ENCODE assay signal across 20 cellular contexts in the genomic region with DNA sequence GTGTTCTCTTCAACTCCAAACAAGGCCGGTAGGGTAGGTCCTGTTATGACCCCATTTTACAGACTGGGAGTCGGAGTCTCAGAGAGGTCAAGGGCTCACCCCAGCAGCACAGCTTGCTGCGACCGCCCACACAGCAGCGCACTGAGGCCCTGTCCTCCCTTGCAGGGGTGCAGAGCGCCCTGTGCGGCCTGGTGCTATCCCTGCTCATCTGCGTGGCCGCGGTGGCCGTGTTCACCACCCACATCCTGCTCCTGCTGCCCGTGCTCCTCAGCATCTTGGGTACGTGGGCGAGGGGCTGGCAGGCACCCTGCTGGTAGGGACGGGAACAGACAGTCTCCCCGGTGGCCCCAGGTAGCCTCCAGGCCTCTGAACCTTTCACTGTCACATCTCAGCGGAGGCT. TPM values are rescaled to one million over a fixed set of nuclear protein-coding genes. Genes with fewer than 3 reads are reported as not detected.
A peak's percentile ranks its signal among the peaks of the same experiment; 100 is the strongest.
DNase-seq lines count a peak whose midpoint lies in the region; ATAC-seq and TF ChIP-seq lines count a peak whose summit lies in the region.
"Had no signal": no experiment of that assay in that cellular context is flagged by ENCODE, and none has a peak within 500 bp of the region (broad histone marks: within the 10 kb centered on the region; RNA-seq: fewer than 3 reads in every experiment).

No MANE protein-coding gene starts in this region.

- no peak overlapping the region for H2BK12ac ChIP-seq in H9 (ENCODE audit: insufficient read length, low read depth, low read length)

- H3K4me1 ChIP-seq in H9 (ENCODE audit: insufficient read depth, low read length) = no peaks in the 10 kb centered on the region; the same call in 1 of the 2 replicates
- H3K4me1 ChIP-seq in upper lobe of right lung = no peaks in the 10 kb centered on the region
- H3K4me1 ChIP-seq: BLaER1, Caco-2 had no signal

- no peak overlapping the region for H3K9ac ChIP-seq in H9 (ENCODE audit: extremely low read depth, insufficient read length, low read length)
- H3K9ac ChIP-seq: BLaER1 had no signal

- H3K79me1 ChIP-seq in H9 (ENCODE audit: insufficient read depth, low read depth, low read length, poor library complexity, severe bottlenecking) = no peaks in the 10 kb centered on the region

- no peak overlapping the region for H4K91ac ChIP-seq in H9 (ENCODE audit: insufficient read length, low read depth, low read length)

- H3K9me3 ChIP-seq in H9 (ENCODE audit: control insufficient read depth, low read depth, low read length) = no peaks in the 10 kb centered on the region
- no peaks in the 10 kb centered on the region for H3K9me3 ChIP-seq in upper lobe of right lung
- H3K9me3 ChIP-seq: BLaER1, Caco-2 had no signal

- H3K4ac ChIP-seq in H9 (ENCODE audit: low read depth, low read length) = no peak overlapping the region

- H3T11ph ChIP-seq in H9 (ENCODE audit: low read length) = no peak overlapping the region

- no peak overlapping the region for H3K4me2 ChIP-seq in H9 (ENCODE audit: insufficient read depth, insufficient read length, low read length)
- H3K4me2 ChIP-seq: BLaER1 had no signal

- H3K36me3 ChIP-seq in upper lobe of right lung = no peaks in the 10 kb centered on the region
- H3K36me3 ChIP-seq: BLaER1 had no signal

- no peaks in the 10 kb centered on the region for H3K27me3 Mint-ChIP-seq in H9 (ENCODE audit: low read depth)
- no peaks in the 10 kb centered on the region for H3K27me3 Mint-ChIP-seq in endothelial cell (ENCODE audit: unreplicated experiment)

- H3K4me1 Mint-ChIP-seq in H9 (peaks cover 22 to 28% of the 10 kb centered on the region in 2 experiments), endothelial cell (ENCODE audit: unreplicated experiment) (no peaks in the 10 kb centered on the region)
- H3K4me1 Mint-ChIP-seq: CD4-positive, alpha-beta memory T cell had no signal

- 0 out of 3 replicates have a peak, but pooled peaks have one; percentile 9 for TF ChIP-seq CTCF in H9 (conservative IDR thresholded peaks at IDR 0.05)
- peak; percentile 31 for TF ChIP-seq CTCF in endothelial cell (IDR thresholded peaks at IDR 0.05; ENCODE audit: unreplicated experiment)
- TF ChIP-seq CTCF in upper lobe of right lung (IDR thresholded peaks at IDR 0.05) = no peak

- no peaks in the 10 kb centered on the region for H3K27me3 ChIP-seq in H9 (ENCODE audit: insufficient read depth, low read length)
- no peaks in the 10 kb centered on the region for H3K27me3 ChIP-seq in upper lobe of right lung
- H3K27me3 ChIP-seq: BLaER1 had no signal

- no peak overlapping the region for H3K23ac ChIP-seq in H9 (ENCODE audit: insufficient read length, low read depth, low read length)

- H2BK120ac ChIP-seq in H9 (ENCODE audit: low read depth, low read length, poor library complexity, severe bottlenecking) = no peak overlapping the region

- no peak overlapping the region for H3K18ac ChIP-seq in H9 (ENCODE audit: insufficient read length, low read depth, low read length)

- no peak for DNase-seq in H9
- DNase-seq in NAMALWA (ENCODE audit: low spot score) = peak; percentile 28
- no peak for DNase-seq in endothelial cell (ENCODE audit: low spot score)
- peak; percentile 41 for DNase-seq in upper lobe of right lung
- DNase-seq in stimulated activated naive CD4-positive, alpha-beta T cell treated with Interleukin-2 at 50 U/mL for 16 hours (lab: John Stamatoyannopoulos, UW) = no peak
- DNase-seq: Caco-2; CD4-positive, alpha-beta memory T cell; DMS 273 treated with DMSO at 0.1 percent for 48 hours; DMS79 treated with DMSO at 0.1 percent for 48 hours; KG1; NCI-H1694; NCI-H2081 treated with DMSO at 0.1 percent for 48 hours; NCI-H2171 treated with DMSO at 0.1 percent for 48 hours; NCI-H524 treated with DMSO at 0.1 percent for 48 hours; NCI-H82 had no signal

- H2AFZ ChIP-seq in H9 (ENCODE audit: low read length) = no peak overlapping the region

- WGBS in H9 (ENCODE audit: extremely low coverage, insufficient read length, low lambda C conversion rate) = no CpG with 5 or more reads among the region's 17 CpGs

- H3K79me2 ChIP-seq in H9 (ENCODE audit: insufficient read depth, low read length) = no peaks in the 10 kb centered on the region

- no peak overlapping the region for H3K56ac ChIP-seq in H9 (ENCODE audit: insufficient read length, low read depth, low read length)

- H3K36me3 Mint-ChIP-seq in H9 (ENCODE audit: insufficient read depth in 1 of 3, low read depth in 3 of 3) (no peaks in the 10 kb centered on the region; a peak in 1 of 7 replicates), endothelial cell (ENCODE audit: low read depth, unreplicated experiment) (no peaks in the 10 kb centered on the region)
- H3K36me3 Mint-ChIP-seq: CD4-positive, alpha-beta memory T cell had no signal

- no peak overlapping the region for H3K4me3 ChIP-seq in upper lobe of right lung
- H3K4me3 ChIP-seq: BLaER1 had no signal

- ATAC-seq in upper lobe of right lung (no peak), GM19328 (IDR thresholded peaks at IDR 0.05; ENCODE audit: unreplicated experiment) (no peak), GM21528 (IDR thresholded peaks at IDR 0.05; ENCODE audit: low FRiP score, unreplicated experiment) (no peak)
- ATAC-seq: Panc1, SK-N-SH treated with all-trans-retinoic acid at 6 μM for 48 hours had no signal

- H3K4me3 Mint-ChIP-seq in H9 (no peak overlapping the region), endothelial cell (ENCODE audit: unreplicated experiment) (no peak overlapping the region)
- H3K4me3 Mint-ChIP-seq: CD4-positive, alpha-beta memory T cell had no signal

- H4K20me1 ChIP-seq in H9 (ENCODE audit: control insufficient read depth, insufficient read depth, insufficient read length) = no peaks in the 10 kb centered on the region
- H4K20me1 ChIP-seq: BLaER1 had no signal

- peak overlapping the region in 1 of 3 experiments; percentile 67; a peak in 1 of 7 replicates for H3K27ac Mint-ChIP-seq in H9
- H3K27ac Mint-ChIP-seq in endothelial cell (ENCODE audit: unreplicated experiment) = no peak overlapping the region
- H3K27ac Mint-ChIP-seq: CD4-positive, alpha-beta memory T cell had no signal

- H4K8ac ChIP-seq in H9 (replicated peaks; ENCODE audit: insufficient read length, low read depth, low read length) = no peak overlapping the region

- H2BK15ac ChIP-seq in H9 (ENCODE audit: low read depth, low read length) = no peak overlapping the region

- H2AK5ac ChIP-seq in H9 (ENCODE audit: insufficient read length, low read length) = no peak overlapping the region

- no peaks in the 10 kb centered on the region for H3K23me2 ChIP-seq in H9 (ENCODE audit: insufficient read length, low read depth, low read length, poor library complexity, severe bottlenecking)

- H3K14ac ChIP-seq in H9 (ENCODE audit: insufficient read depth, low read length) = no peak overlapping the region

- intact Hi-C loops in upper lobe of right lung (cut with DNase I) = no loop called here

- no peak overlapping the region for H2BK5ac ChIP-seq in H9 (ENCODE audit: insufficient read length, low read length)

- H3K27ac ChIP-seq in H9 (ENCODE audit: insufficient read length, low read depth, low read length) = no peak overlapping the region
- H3K27ac ChIP-seq in upper lobe of right lung = no peak overlapping the region
- H3K27ac ChIP-seq: BLaER1 had no signal

- no peak overlapping the region for H2BK20ac ChIP-seq in H9 (ENCODE audit: low read depth, low read length, poor library complexity, severe bottlenecking)

- H3K9me3 Mint-ChIP-seq in H9 = no peaks in the 10 kb centered on the region
- H3K9me3 Mint-ChIP-seq in endothelial cell (ENCODE audit: unreplicated experiment) = no peaks in the 10 kb centered on the region
- H3K9me3 Mint-ChIP-seq: CD4-positive, alpha-beta memory T cell had no signal

- no peak overlapping the region for H4K5ac ChIP-seq in H9 (ENCODE audit: insufficient read length, low read depth, low read length)

RNA-seq across cellular contexts. Expression of a gene that starts 55.9 kb away (rescaled TPM):
- total RNA-seq in H9 (2021) (3.5 and 3.6 TPM in 2 replicates), endothelial cell (ENCODE audit: unreplicated experiment) (1.6 TPM), upper lobe of right lung (not detected)

Comparison
In these comparisons a context has a peak if more than half of its experiments do, and no peak if none do; other contexts are left out.
1. DNase-seq: peak in NAMALWA (single experiment) and upper lobe of right lung (single experiment); none in H9 (single experiment), endothelial cell (single experiment) and stimulated activated naive CD4-positive, alpha-beta T cell treated with Interleukin-2 at 50 U/mL for 16 hours (single experiment).